Comparison of ENCODE assay signal across 10 cellular contexts in the genomic region with DNA sequence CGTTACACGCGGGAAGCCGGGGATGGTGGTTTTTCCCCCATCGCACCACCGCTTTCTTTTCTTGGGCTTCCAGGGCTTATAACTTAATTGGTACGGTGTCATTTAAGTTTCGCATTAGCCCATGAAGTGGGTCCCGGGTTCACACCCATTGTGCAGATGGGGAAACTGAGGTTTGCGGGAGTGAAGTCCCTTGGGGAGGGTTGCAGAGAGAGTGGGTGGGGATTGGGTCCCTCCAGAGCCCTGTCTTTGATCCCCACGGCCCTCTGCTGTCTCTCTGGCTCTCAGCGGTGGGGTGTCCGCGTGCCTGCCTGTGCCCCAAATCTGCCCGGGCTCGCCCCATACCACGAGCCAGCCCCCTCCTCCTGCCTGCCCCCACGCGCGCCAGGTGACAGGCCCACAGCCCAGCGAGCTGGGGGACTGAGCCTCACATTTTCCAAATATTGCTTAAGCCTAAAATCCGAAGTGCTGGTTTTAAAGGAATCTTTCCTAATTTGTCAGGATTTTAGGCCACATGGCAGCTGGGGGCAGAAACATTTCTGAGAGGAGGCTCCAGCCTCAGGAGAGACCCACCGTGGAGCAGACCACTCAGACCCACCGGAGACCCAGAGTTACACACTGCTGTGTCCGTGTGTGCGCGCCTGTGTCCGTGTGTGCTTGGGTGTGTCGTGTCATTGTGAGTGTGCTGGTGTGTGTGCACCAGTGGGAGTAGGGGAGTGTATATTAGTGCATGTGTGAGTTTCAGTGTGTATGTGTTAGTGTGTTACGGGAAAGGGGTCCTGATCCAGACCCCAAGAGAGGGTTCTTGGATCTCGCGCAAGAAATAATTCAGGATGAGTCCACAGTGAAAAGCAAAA.
DNase-seq lines count a peak whose midpoint lies in the region; ATAC-seq, FAIRE-seq and TF ChIP-seq lines count a peak whose summit lies in the region.
"Had no signal": no experiment of that assay in that cellular context is flagged by ENCODE, and none has a peak within 500 bp of the region (broad histone marks: within the 10 kb centered on the region; RNA-seq: fewer than 3 reads in every experiment).

No MANE protein-coding gene starts in this region.

- BruUV-seq in GM12878 (replicated peaks; lab: Mats Ljungman, UMichigan), result no TSS peak

- peaks cover 10 to 15% of the 10 kb centered on the region in 2 donors for H3K4me1 Mint-ChIP-seq in immature natural killer cell
- no peaks in the 10 kb centered on the region for H3K4me1 Mint-ChIP-seq in stimulated activated effector memory CD8-positive, alpha-beta T cell treated with anti-CD3 and anti-CD28 coated beads, Interleukin-12 subunit alpha, Interleukin-12 subunit beta, amount 100 ng/mL, for 72 hours
- peaks cover 6% of the 10 kb centered on the region for H3K4me1 Mint-ChIP-seq in activated T-helper 1 cell treated with anti-CD3 and anti-CD28 coated beads, Interleukin-12 subunit alpha, Interleukin-12 subunit beta, Interleukin-2, Interleukin-4 antibody, amounts not matched to agents 30 ng/mL and 10 ng/mL and 1 ng/mL, durations not matched to agents 14 hours and 24 hours and 36 hours (ENCODE audit: low read depth)

- no peaks in the 10 kb centered on the region for H3K79me2 ChIP-seq in GM23248 (ENCODE audit: insufficient read depth)
- no peaks in the 10 kb centered on the region for H3K79me2 ChIP-seq in GM12878 (ENCODE audit: control insufficient read depth, insufficient read depth, low read length)

- TF ChIP-seq POLR2A in GM12878 (IDR thresholded peaks at IDR 0.05; ENCODE audit: low read depth, low read length), result no peak

- POLR2A ChIA-PET in GM12878 (lab: Charles Lee), result interaction anchor here (0.7 kb wide), 1 partner anchor 97 kb away, joined by 3 read pairs; no protein-coding TSS in a partner anchor

- peaks cover 24% of the 10 kb centered on the region for H3F3A ChIP-seq in GM23248 (ENCODE audit: insufficient read depth)

- FAIRE-seq in GM12878 (lab: Jason Lieb, UNC), result no peak

- peaks cover 3 to 10% (median 9%) of the 10 kb centered on the region in 3 donors for H3K27me3 Mint-ChIP-seq in immature natural killer cell (ENCODE audit: low read depth in 3 of 3)
- peaks cover 6% of the 10 kb centered on the region for H3K27me3 Mint-ChIP-seq in activated T-helper 1 cell treated with anti-CD3 and anti-CD28 coated beads, Interleukin-12 subunit alpha, Interleukin-12 subunit beta, Interleukin-2, Interleukin-4 antibody, amounts not matched to agents 30 ng/mL and 10 ng/mL and 1 ng/mL, durations not matched to agents 14 hours and 24 hours and 36 hours (ENCODE audit: insufficient read depth)

- peak overlapping the region; percentile 47 for H3K4me2 ChIP-seq in GM23248 (ENCODE audit: unreplicated experiment)
- peak overlapping the region; percentile 59; the same call in 1 of the 2 replicates for H3K4me2 ChIP-seq in GM12878 (ENCODE audit: control insufficient read depth, insufficient read depth)

- H3K27ac ChIP-seq in GM23248, result 0 out of 2 replicates have a peak overlapping the region, but pooled peaks have one; percentile 15
- no peak overlapping the region for H3K27ac ChIP-seq in GM12878 (ENCODE audit: control insufficient read depth, insufficient read depth)
- H3K27ac ChIP-seq: HL-60 had no signal

- H3K27me3 ChIP-seq in GM23248 (replicated peaks; ENCODE audit: insufficient read depth), result no peaks in the 10 kb centered on the region
- peaks cover 5 to 7% of the 10 kb centered on the region in 2 experiments; a peak in 3 of 4 replicates for H3K27me3 ChIP-seq in GM12878 (replicated peaks in 1 of 2; ENCODE audit: control insufficient read depth in 2 of 2, insufficient read depth in 2 of 2, low read length in 1 of 2)

- no peak for ATAC-seq in GM12878
- no peak for ATAC-seq in stimulated activated effector memory CD8-positive, alpha-beta T cell treated with anti-CD3 and anti-CD28 coated beads, Interleukin-12 subunit alpha, Interleukin-12 subunit beta, amount 100 ng/mL, for 72 hours

- no peak for TF ChIP-seq CTCF in GM12878 (IDR thresholded peaks at IDR 0.05 in 2 of 3, conservative IDR thresholded peaks at IDR 0.05 in 1 of 3; ENCODE audit: control insufficient read depth in 2 of 3, extremely low read depth in 1 of 3, insufficient read depth in 1 of 3, low read depth in 3 of 3, low read length in 3 of 3)

- H3K27ac Mint-ChIP-seq in immature natural killer cell, result no peak overlapping the region
- no peak overlapping the region for H3K27ac Mint-ChIP-seq in stimulated activated effector memory CD8-positive, alpha-beta T cell treated with anti-CD3 and anti-CD28 coated beads, Interleukin-12 subunit alpha, Interleukin-12 subunit beta, amount 100 ng/mL, for 72 hours
- no peak overlapping the region for H3K27ac Mint-ChIP-seq in activated T-helper 1 cell treated with anti-CD3 and anti-CD28 coated beads, Interleukin-12 subunit alpha, Interleukin-12 subunit beta, Interleukin-2, Interleukin-4 antibody, amounts not matched to agents 30 ng/mL and 10 ng/mL and 1 ng/mL, durations not matched to agents 14 hours and 24 hours and 36 hours

- RAD21 ChIA-PET in GM12878 (lab: Charles Lee; ENCODE audit: unreplicated experiment), result no interaction called here

- H3K4me1 ChIP-seq in GM23248 (ENCODE audit: insufficient read depth) (peaks cover 32% of the 10 kb centered on the region), GM12878 (ENCODE audit: control insufficient read depth, insufficient read depth, low read length) (peaks cover 7% of the 10 kb centered on the region; the same call in 1 of the 2 replicates)

- CTCF ChIA-PET in GM12878 (lab: Yijun Ruan, JAX), result no interaction called here

- no peaks in the 10 kb centered on the region for H4K20me1 ChIP-seq in GM23248 (ENCODE audit: insufficient read depth)
- H4K20me1 ChIP-seq in GM12878 (ENCODE audit: control insufficient read depth, insufficient read depth), result no peaks in the 10 kb centered on the region

- H3K9me3 Mint-ChIP-seq in immature natural killer cell, result no peaks in the 10 kb centered on the region
- no peaks in the 10 kb centered on the region for H3K9me3 Mint-ChIP-seq in stimulated activated effector memory CD8-positive, alpha-beta T cell treated with anti-CD3 and anti-CD28 coated beads, Interleukin-12 subunit alpha, Interleukin-12 subunit beta, amount 100 ng/mL, for 72 hours
- H3K9me3 Mint-ChIP-seq in activated T-helper 1 cell treated with anti-CD3 and anti-CD28 coated beads, Interleukin-12 subunit alpha, Interleukin-12 subunit beta, Interleukin-2, Interleukin-4 antibody, amounts not matched to agents 30 ng/mL and 10 ng/mL and 1 ng/mL, durations not matched to agents 14 hours and 24 hours and 36 hours, result no peaks in the 10 kb centered on the region

- DNase-seq in GM23248, result no peak
- DNase-seq in GM12878 (ENCODE audit: low read depth, low spot score), result no peak
- no peak for DNase-seq in immature natural killer cell
- DNase-seq in stimulated activated effector memory CD8-positive, alpha-beta T cell treated with anti-CD3 and anti-CD28 coated beads, Interleukin-12 subunit alpha, Interleukin-12 subunit beta, amount 100 ng/mL, for 72 hours (ENCODE audit: low spot score in 2 of 2), result no peak
- no peak for DNase-seq in activated T-helper 1 cell treated with anti-CD3 and anti-CD28 coated beads, Interleukin-12 subunit alpha, Interleukin-12 subunit beta, Interleukin-2, Interleukin-4 antibody, amounts not matched to agents 30 ng/mL and 10 ng/mL and 1 ng/mL, durations not matched to agents 14 hours and 24 hours and 36 hours (ENCODE audit: low spot score)
- no peak for DNase-seq in H4 (ENCODE audit: low spot score)
- DNase-seq in NCI-H1105 treated with DMSO at 0.1 percent for 48 hours (lab: John Stamatoyannopoulos, UW), result no peak
- DNase-seq in RKO (ENCODE audit: low spot score), result no peak
- DNase-seq: GDM1 had no signal

- intact Hi-C loops in GM12878 (cut with micrococcal nuclease; ENCODE audit: unreplicated experiment), result no loop called here
- intact Hi-C loops in activated T-helper 1 cell treated with anti-CD3 and anti-CD28 coated beads, Interleukin-12 subunit alpha, Interleukin-12 subunit beta, Interleukin-2, Interleukin-4 antibody, amounts not matched to agents 30 ng/mL and 10 ng/mL and 1 ng/mL, durations not matched to agents 14 hours and 24 hours and 36 hours (cut with micrococcal nuclease), result no loop called here

- H3K9me3 ChIP-seq in GM23248 (ENCODE audit: low read depth), result no peaks in the 10 kb centered on the region
- H3K9me3 ChIP-seq in GM12878 (replicated peaks; ENCODE audit: control insufficient read depth, insufficient read depth, low read length), result no peaks in the 10 kb centered on the region

- in situ Hi-C loops in GM23248 (cut with MboI), result no loop called here
- in situ Hi-C loops in GM12878 (cut with MboI), result no loop called here

- 47 to 52% methylated on average over 30 to 32 of the region's 32 CpGs for WGBS in GM23248 (ENCODE audit: low coverage in 1 of 2, low lambda C conversion rate in 2 of 2, missing lambda C conversion rate in 2 of 2), 2 experiments
- 43% methylated on average over 30 of the region's 32 CpGs for WGBS in GM12878 (ENCODE audit: insufficient coverage, insufficient replicate concordance, low lambda C conversion rate, missing lambda C conversion rate)

- SMC1A ChIA-PET in GM12878 (lab: Charles Lee; ENCODE audit: uncharacterized antibody, unreplicated experiment), result no interaction called here

- H3K36me3 Mint-ChIP-seq in immature natural killer cell, result no peaks in the 10 kb centered on the region
- no peaks in the 10 kb centered on the region for H3K36me3 Mint-ChIP-seq in stimulated activated effector memory CD8-positive, alpha-beta T cell treated with anti-CD3 and anti-CD28 coated beads, Interleukin-12 subunit alpha, Interleukin-12 subunit beta, amount 100 ng/mL, for 72 hours
- H3K36me3 Mint-ChIP-seq in activated T-helper 1 cell treated with anti-CD3 and anti-CD28 coated beads, Interleukin-12 subunit alpha, Interleukin-12 subunit beta, Interleukin-2, Interleukin-4 antibody, amounts not matched to agents 30 ng/mL and 10 ng/mL and 1 ng/mL, durations not matched to agents 14 hours and 24 hours and 36 hours (ENCODE audit: low read depth), result no peaks in the 10 kb centered on the region

- no peak for TF ChIP-seq RAD21 in GM12878 (IDR thresholded peaks at IDR 0.05; ENCODE audit: insufficient read depth, low read depth, low read length)

- TF ChIP-seq EP300 in GM12878 (IDR thresholded peaks at IDR 0.05; ENCODE audit: borderline replicate concordance in 1 of 2, control insufficient read depth in 1 of 2, low read depth in 2 of 2, low read length in 2 of 2), result no peak

- peak overlapping the region; percentile 0 to 82 (median 75) for H3K4me3 Mint-ChIP-seq in immature natural killer cell
- peak overlapping the region; percentile 70 for H3K4me3 Mint-ChIP-seq in stimulated activated effector memory CD8-positive, alpha-beta T cell treated with anti-CD3 and anti-CD28 coated beads, Interleukin-12 subunit alpha, Interleukin-12 subunit beta, amount 100 ng/mL, for 72 hours
- H3K4me3 Mint-ChIP-seq in activated T-helper 1 cell treated with anti-CD3 and anti-CD28 coated beads, Interleukin-12 subunit alpha, Interleukin-12 subunit beta, Interleukin-2, Interleukin-4 antibody, amounts not matched to agents 30 ng/mL and 10 ng/mL and 1 ng/mL, durations not matched to agents 14 hours and 24 hours and 36 hours, result no peak overlapping the region

- H3K4me3 ChIP-seq in GM23248, result peak overlapping the region; percentile 57
- no peak overlapping the region for H3K4me3 ChIP-seq in GM12878

- no peaks in the 10 kb centered on the region for H3K36me3 ChIP-seq in GM23248 (ENCODE audit: low read depth)
- H3K36me3 ChIP-seq in GM12878 (ENCODE audit: control insufficient read depth in 2 of 2, insufficient read depth in 2 of 2, low read length in 1 of 2), result no peaks in the 10 kb centered on the region

- no peaks in the 10 kb centered on the region for H3K9me2 ChIP-seq in GM23248 (ENCODE audit: insufficient read depth)

- H2AFZ ChIP-seq in GM23248 (peak overlapping the region; percentile 74), GM12878 (ENCODE audit: control insufficient read depth, low read depth, low read length) (no peak overlapping the region)

- peak overlapping the region; percentile 62 for H3K9ac ChIP-seq in GM23248
- H3K9ac ChIP-seq in GM12878 (ENCODE audit: control insufficient read depth, insufficient read depth, low read length), result no peak overlapping the region
